In the genomic region with DNA sequence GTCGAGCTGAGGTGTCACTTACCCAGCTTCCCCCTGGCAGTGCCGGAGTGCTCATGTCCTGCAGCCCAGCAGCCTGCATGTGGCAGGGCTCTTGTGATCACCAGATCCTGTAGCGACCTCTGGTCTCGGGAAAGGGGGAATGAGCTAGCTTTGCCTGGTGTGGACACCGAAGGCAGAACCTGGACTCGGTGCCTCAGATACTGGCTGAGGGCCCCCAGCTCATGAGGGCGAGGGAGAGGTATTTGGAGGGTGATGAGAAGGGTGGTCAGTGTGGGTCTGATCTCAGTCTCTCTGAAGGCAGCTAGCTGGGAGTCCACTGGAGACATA, we compare ENCODE assay signal across 1 cellular context.
TF ChIP-seq lines count a peak whose summit lies in the region.

No MANE protein-coding gene starts in this region.

TF ChIP-seq in H1, 55 proteins besides CTCF, POLR2A, EP300 and RAD21:
- TF ChIP-seq CHD2 (IDR thresholded peaks at IDR 0.05; ENCODE audit: low read length), result no peak
- TF ChIP-seq, protein P1, sequence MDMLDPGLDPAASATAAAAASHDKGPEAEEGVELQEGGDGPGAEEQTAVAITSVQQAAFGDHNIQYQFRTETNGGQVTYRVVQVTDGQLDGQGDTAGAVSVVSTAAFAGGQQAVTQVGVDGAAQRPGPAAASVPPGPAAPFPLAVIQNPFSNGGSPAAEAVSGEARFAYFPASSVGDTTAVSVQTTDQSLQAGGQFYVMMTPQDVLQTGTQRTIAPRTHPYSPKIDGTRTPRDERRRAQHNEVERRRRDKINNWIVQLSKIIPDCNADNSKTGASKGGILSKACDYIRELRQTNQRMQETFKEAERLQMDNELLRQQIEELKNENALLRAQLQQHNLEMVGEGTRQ (IDR thresholded peaks at IDR 0.05; ENCODE audit: low read length), result no peak
- no peak for TF ChIP-seq ATF3 (IDR thresholded peaks at IDR 0.05; ENCODE audit: insufficient read depth, low read depth, low read length)
- no peak for TF ChIP-seq TAF1 (IDR thresholded peaks at IDR 0.05; ENCODE audit: low read depth, low read length)
- no peak for TF ChIP-seq SP4 (IDR thresholded peaks at IDR 0.05; ENCODE audit: low read length)
- TF ChIP-seq BACH1 (IDR thresholded peaks at IDR 0.05; ENCODE audit: low read length), result no peak
- TF ChIP-seq SUZ12 (IDR thresholded peaks at IDR 0.05; ENCODE audit: low read length), result no peak
- no peak for TF ChIP-seq CREB1 (IDR thresholded peaks at IDR 0.05)
- TF ChIP-seq JUND (IDR thresholded peaks at IDR 0.05; ENCODE audit: low read length), result no peak
- TF ChIP-seq SP1 (IDR thresholded peaks at IDR 0.05; ENCODE audit: low read depth, low read length), result no peak
- TF ChIP-seq PHF8 (conservative IDR thresholded peaks at IDR 0.05; ENCODE audit: low read depth, low read length), result no peak
- TF ChIP-seq POLR2AphosphoS5 (IDR thresholded peaks at IDR 0.05; ENCODE audit: low read depth, low read length), result no peak
- no peak for TF ChIP-seq MAFK (IDR thresholded peaks at IDR 0.05; ENCODE audit: low read depth, low read length)
